3 cellular contexts compared by ENCODE assay signal in genomic region chr12:19906-20305, GRCh38. TPM values are rescaled to one million over a fixed set of nuclear protein-coding genes. Genes with fewer than 3 reads are reported as not detected.
"Had no signal": no experiment of that assay in that cellular context is flagged by ENCODE, and none has a peak within 500 bp of the region (broad histone marks: within the 10 kb centered on the region; RNA-seq: fewer than 3 reads in every experiment).

No MANE protein-coding gene starts in this region.

RNA-seq across cellular contexts. Expression of gene IQSEC3, which starts 46.7 kb away (rescaled TPM):
- total RNA-seq: activated B cell treated with CpG ODN at 0.5 μM for 24 hours; activated CD4-positive, alpha-beta T cell treated with anti-CD3 and anti-CD28 coated beads for 36 hours; activated CD4-positive, alpha-beta T cell treated with anti-CD3 and anti-CD28 coated beads, Interleukin-2, amount 10 ng/mL, durations not matched to agents 7 days and 5 days had no signal
